In genomic region chr4:105887508-105887907, GRCh38 we compare ENCODE assay signal across 29 cellular contexts. TPM values are rescaled to one million over a fixed set of nuclear protein-coding genes. Genes with fewer than 3 reads are reported as not detected.
"Had no signal": no experiment of that assay in that cellular context is flagged by ENCODE, and none has a peak within 500 bp of the region (broad histone marks: within the 10 kb centered on the region; RNA-seq: fewer than 3 reads in every experiment).

No MANE protein-coding gene starts in this region.

- DNase-seq: heart left ventricle; hypothalamus; immature natural killer cell; kidney; left colon; left ventricle myocardium inferior; midbrain; mucosa of descending colon; naive thymus-derived CD8-positive, alpha-beta T cell; nucleus accumbens; pancreas; posterior cingulate gyrus; retina; right cardiac atrium; sigmoid colon; stimulated activated CD4-positive, alpha-beta T cell treated with anti-CD3 and anti-CD28 coated beads, Interleukin-1b, Interleukin-23, amount 100 ng/mL, for 48 hours; stimulated activated CD4-positive, alpha-beta T cell treated with anti-CD3 and anti-CD28 coated beads, Interleukin-2, amount 100 ng/mL, for 48 hours; stimulated activated CD4-positive, alpha-beta T cell treated with anti-CD3 and anti-CD28 coated beads, Interleukin-4, amount 100 ng/mL, for 4 hours; stimulated activated CD8-positive, alpha-beta memory T cell treated with anti-CD3 and anti-CD28 coated beads, Interleukin-4, amount 100 ng/mL, for 48 hours; stimulated activated naive CD4-positive, alpha-beta T cell treated with Interleukin-2 at 50 U/mL for 16 hours; stimulated activated naive CD8-positive, alpha-beta T cell treated with anti-CD3 and anti-CD28 coated beads, Interleukin-15, amount 100 ng/mL, for 72 hours; substantia nigra; upper lobe of left lung had no signal

- H3K27ac ChIP-seq: heart left ventricle, left ventricle myocardium inferior, pancreas, prostate gland, tibial nerve, upper lobe of left lung had no signal

- H3K9me3 ChIP-seq: mucosa of descending colon, pancreas, prostate gland, sigmoid colon, upper lobe of left lung had no signal

- H3K4me1 ChIP-seq: heart left ventricle, left ventricle myocardium inferior, pancreas, prostate gland, sigmoid colon, tibial nerve had no signal

- FAIRE-seq: kidney, pancreas, urothelium cell line had no signal

- H3K27me3 ChIP-seq: heart left ventricle, pancreas, sigmoid colon, tibial nerve, upper lobe of left lung had no signal

- H3K4me2 ChIP-seq: smooth muscle cell had no signal

- H3K4me3 ChIP-seq: heart left ventricle, left ventricle myocardium inferior, mucosa of descending colon, pancreas, prostate gland, sigmoid colon, smooth muscle cell, tibial nerve, upper lobe of left lung had no signal

- ATAC-seq: heart left ventricle; mucosa of descending colon; naive thymus-derived CD8-positive, alpha-beta T cell; pancreas; right cardiac atrium; stimulated activated memory B cell treated with anti-CD40 and anti-IgM and Interleukin-4, amounts not matched to agents 10 μg/mL and 1 μg/mL and 100 μg/mL, for 72 hours; stimulated activated naive CD8-positive, alpha-beta T cell treated with anti-CD3 and anti-CD28 coated beads, Interleukin-15, amount 100 ng/mL, for 72 hours had no signal

- H3K36me3 ChIP-seq: heart left ventricle, left ventricle myocardium inferior, pancreas, prostate gland, sigmoid colon, tibial nerve, upper lobe of left lung had no signal

RNA-seq across cellular contexts. Expression of gene NPNT, which starts 7.8 kb away (rescaled TPM):
- total RNA-seq: naive thymus-derived CD8-positive, alpha-beta T cell; neural crest cell had no signal
- polyA plus RNA-seq: immature natural killer cell; naive thymus-derived CD8-positive, alpha-beta T cell had no signal
